ENCODE assay signal across 10 cellular contexts in the genomic region with DNA sequence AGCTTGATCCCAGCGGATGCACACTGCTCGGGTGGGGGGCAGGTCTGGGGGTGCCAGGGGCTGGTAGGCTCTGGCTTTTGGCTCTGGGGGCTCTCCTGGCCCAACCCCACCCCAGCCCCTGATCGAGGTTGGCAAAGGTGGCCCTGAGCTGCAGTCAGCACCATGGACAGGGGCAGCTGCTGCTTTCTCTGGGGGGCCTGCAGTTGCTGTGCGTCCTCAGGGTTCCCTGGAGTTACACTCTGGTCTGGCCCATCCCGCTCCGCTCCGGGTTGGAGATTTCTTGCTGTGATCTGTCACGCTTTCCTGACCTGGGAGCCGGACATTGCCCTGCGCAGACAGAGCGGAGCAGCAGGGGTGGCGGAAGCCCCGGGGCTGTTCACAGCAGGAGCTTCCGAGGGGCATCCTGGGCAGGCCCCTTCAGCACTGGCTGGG. TPM values are rescaled to one million over a fixed set of nuclear protein-coding genes. Genes with fewer than 3 reads are reported as not detected.
A peak's percentile ranks its signal among the peaks of the same experiment; 100 is the strongest.
DNase-seq lines count a peak whose midpoint lies in the region; ATAC-seq, FAIRE-seq and TF ChIP-seq lines count a peak whose summit lies in the region.
"Had no signal": no experiment of that assay in that cellular context is flagged by ENCODE, and none has a peak within 500 bp of the region (broad histone marks: within the 10 kb centered on the region; RNA-seq: fewer than 3 reads in every experiment).

No MANE protein-coding gene starts in this region.

- no peaks in the 10 kb centered on the region for H3K4me1 ChIP-seq in HEK293 (ENCODE audit: control insufficient read depth, insufficient read depth, low read length)
- H3K4me1 ChIP-seq: right lobe of liver had no signal

- ATAC-seq in GM18519 (IDR thresholded peaks at IDR 0.05; ENCODE audit: low FRiP score, unreplicated experiment) (no peak), HG03571 (IDR thresholded peaks at IDR 0.05; ENCODE audit: unreplicated experiment) (no peak), GM18909 (IDR thresholded peaks at IDR 0.05; ENCODE audit: poor library complexity, unreplicated experiment) (no peak)

- no peak for TF ChIP-seq POLR2A in H54 (IDR thresholded peaks at IDR 0.05; ENCODE audit: low read depth, low read length)

- H3K9me3 ChIP-seq in HEK293 (ENCODE audit: control insufficient read depth, insufficient read depth, low read depth, low read length): no peaks in the 10 kb centered on the region
- H3K9me3 ChIP-seq: right lobe of liver had no signal

- POLR2A ChIA-PET in HEK293 (lab: Yijun Ruan, JAX): interaction anchor here (1.2 kb wide), 1 partner anchor 78 kb away, joined by 3 read pairs; no protein-coding TSS in a partner anchor

- no peak for FAIRE-seq in H54 (lab: Jason Lieb, UNC)
- FAIRE-seq: endometrium had no signal

- H3K36me3 ChIP-seq in HEK293 (ENCODE audit: control insufficient read depth in 2 of 2, insufficient read depth in 1 of 2, low read length in 2 of 2): no peaks in the 10 kb centered on the region
- H3K36me3 ChIP-seq: right lobe of liver had no signal

- H3K4me3 ChIP-seq in HEK293 (ENCODE audit: low read depth, low read length): no peak overlapping the region
- H3K4me3 ChIP-seq in dorsolateral prefrontal cortex: peak overlapping the region in 52 of 59 donors; percentile 26 to 65 (median 53)
- H3K4me3 ChIP-seq: right lobe of liver had no signal

- CTCF ChIA-PET in HEK293 (lab: Yijun Ruan, JAX): no interaction called here

- no peak for TF ChIP-seq CTCF in HEK293 (tag by site-specific recombination; IDR thresholded peaks at IDR 0.05)
- no peak for TF ChIP-seq CTCF in dorsolateral prefrontal cortex (IDR thresholded peaks at IDR 0.05 in 54 of 56, conservative IDR thresholded peaks at IDR 0.05 in 2 of 56; ENCODE audit: low read depth in 1 of 56, partially characterized antibody in 56 of 56)

- peaks cover 0 to 32% (median 0%) of the 10 kb centered on the region in 45 donors for H3K27me3 ChIP-seq in dorsolateral prefrontal cortex

- H3K27ac ChIP-seq in HEK293 (ENCODE audit: extremely low read depth, low read depth, low read length) (no peak overlapping the region), dorsolateral prefrontal cortex (peak overlapping the region in 2 of 59 donors; percentile 31 to 73)
- H3K27ac ChIP-seq: right lobe of liver had no signal

- DNase-seq in UCSD-AML1 (lab: John Stamatoyannopoulos, UW; ENCODE audit: unreplicated experiment) (peak; percentile 24), dorsolateral prefrontal cortex (no peak), H54 (ENCODE audit: insufficient read length, low spot score) (no peak)
- peak; percentile 37 for DNase-seq in stimulated activated CD4-positive, alpha-beta T cell treated with anti-CD3 and anti-CD28 coated beads, Interleukin-12 subunit alpha, Interleukin-12 subunit beta, amount 100 ng/mL, for 4 hours
- DNase-seq: right lobe of liver had no signal

- intact Hi-C loops in dorsolateral prefrontal cortex (cut with DNase I): no loop called here

TF ChIP-seq in HEK293, 187 proteins besides CTCF, POLR2A, EP300 and RAD21 (continues in another document):
- no peak for TF ChIP-seq ZNF121 (tag by site-specific recombination; IDR thresholded peaks at IDR 0.05)
- TF ChIP-seq ZNF433 (tag by site-specific recombination; IDR thresholded peaks at IDR 0.05; ENCODE audit: low read depth): no peak
- no peak for TF ChIP-seq OVOL3 (tag by site-specific recombination; IDR thresholded peaks at IDR 0.05)
- no peak for TF ChIP-seq ZNF2 (tag by site-specific recombination; IDR thresholded peaks at IDR 0.05)
- no peak for TF ChIP-seq YY2 (tag by site-specific recombination; IDR thresholded peaks at IDR 0.05)
- TF ChIP-seq ZNF48 (tag by site-specific recombination; IDR thresholded peaks at IDR 0.05): no peak
- no peak for TF ChIP-seq ZNF132 (tag by site-specific recombination; IDR thresholded peaks at IDR 0.05; ENCODE audit: borderline replicate concordance)
- TF ChIP-seq ZNF146 (tag by site-specific recombination; IDR thresholded peaks at IDR 0.05): no peak
- no peak for TF ChIP-seq ZNF843 (tag by site-specific recombination; IDR thresholded peaks at IDR 0.05)
- TF ChIP-seq, protein P1, sequence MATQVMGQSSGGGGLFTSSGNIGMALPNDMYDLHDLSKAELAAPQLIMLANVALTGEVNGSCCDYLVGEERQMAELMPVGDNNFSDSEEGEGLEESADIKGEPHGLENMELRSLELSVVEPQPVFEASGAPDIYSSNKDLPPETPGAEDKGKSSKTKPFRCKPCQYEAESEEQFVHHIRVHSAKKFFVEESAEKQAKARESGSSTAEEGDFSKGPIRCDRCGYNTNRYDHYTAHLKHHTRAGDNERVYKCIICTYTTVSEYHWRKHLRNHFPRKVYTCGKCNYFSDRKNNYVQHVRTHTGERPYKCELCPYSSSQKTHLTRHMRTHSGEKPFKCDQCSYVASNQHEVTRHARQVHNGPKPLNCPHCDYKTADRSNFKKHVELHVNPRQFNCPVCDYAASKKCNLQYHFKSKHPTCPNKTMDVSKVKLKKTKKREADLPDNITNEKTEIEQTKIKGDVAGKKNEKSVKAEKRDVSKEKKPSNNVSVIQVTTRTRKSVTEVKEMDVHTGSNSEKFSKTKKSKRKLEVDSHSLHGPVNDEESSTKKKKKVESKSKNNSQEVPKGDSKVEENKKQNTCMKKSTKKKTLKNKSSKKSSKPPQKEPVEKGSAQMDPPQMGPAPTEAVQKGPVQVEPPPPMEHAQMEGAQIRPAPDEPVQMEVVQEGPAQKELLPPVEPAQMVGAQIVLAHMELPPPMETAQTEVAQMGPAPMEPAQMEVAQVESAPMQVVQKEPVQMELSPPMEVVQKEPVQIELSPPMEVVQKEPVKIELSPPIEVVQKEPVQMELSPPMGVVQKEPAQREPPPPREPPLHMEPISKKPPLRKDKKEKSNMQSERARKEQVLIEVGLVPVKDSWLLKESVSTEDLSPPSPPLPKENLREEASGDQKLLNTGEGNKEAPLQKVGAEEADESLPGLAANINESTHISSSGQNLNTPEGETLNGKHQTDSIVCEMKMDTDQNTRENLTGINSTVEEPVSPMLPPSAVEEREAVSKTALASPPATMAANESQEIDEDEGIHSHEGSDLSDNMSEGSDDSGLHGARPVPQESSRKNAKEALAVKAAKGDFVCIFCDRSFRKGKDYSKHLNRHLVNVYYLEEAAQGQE (tag by site-specific recombination; IDR thresholded peaks at IDR 0.05): peak; percentile 99
- TF ChIP-seq ZNF398 (tag by site-specific recombination; IDR thresholded peaks at IDR 0.05): no peak
- TF ChIP-seq, protein P2, sequence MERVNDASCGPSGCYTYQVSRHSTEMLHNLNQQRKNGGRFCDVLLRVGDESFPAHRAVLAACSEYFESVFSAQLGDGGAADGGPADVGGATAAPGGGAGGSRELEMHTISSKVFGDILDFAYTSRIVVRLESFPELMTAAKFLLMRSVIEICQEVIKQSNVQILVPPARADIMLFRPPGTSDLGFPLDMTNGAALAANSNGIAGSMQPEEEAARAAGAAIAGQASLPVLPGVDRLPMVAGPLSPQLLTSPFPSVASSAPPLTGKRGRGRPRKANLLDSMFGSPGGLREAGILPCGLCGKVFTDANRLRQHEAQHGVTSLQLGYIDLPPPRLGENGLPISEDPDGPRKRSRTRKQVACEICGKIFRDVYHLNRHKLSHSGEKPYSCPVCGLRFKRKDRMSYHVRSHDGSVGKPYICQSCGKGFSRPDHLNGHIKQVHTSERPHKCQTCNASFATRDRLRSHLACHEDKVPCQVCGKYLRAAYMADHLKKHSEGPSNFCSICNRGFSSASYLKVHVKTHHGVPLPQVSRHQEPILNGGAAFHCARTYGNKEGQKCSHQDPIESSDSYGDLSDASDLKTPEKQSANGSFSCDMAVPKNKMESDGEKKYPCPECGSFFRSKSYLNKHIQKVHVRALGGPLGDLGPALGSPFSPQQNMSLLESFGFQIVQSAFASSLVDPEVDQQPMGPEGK (tag by site-specific recombination; IDR thresholded peaks at IDR 0.05): peak; percentile 23
- TF ChIP-seq ZNF629 (tag by site-specific recombination; IDR thresholded peaks at IDR 0.05): no peak
- TF ChIP-seq, protein P3, sequence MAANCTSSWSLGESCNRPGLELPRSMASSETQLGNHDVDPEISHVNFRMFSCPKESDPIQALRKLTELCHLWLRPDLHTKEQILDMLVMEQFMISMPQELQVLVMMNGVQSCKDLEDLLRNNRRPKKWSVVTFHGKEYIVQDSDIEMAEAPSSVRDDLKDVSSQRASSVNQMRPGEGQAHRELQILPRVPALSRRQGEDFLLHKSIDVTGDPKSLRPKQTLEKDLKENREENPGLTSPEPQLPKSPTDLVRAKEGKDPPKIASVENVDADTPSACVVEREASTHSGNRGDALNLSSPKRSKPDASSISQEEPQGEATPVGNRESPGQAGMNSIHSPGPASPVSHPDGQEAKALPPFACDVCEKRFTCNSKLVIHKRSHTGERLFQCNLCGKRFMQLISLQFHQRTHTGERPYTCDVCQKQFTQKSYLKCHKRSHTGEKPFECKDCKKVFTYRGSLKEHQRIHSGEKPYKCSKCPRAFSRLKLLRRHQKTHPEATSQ (tag by site-specific recombination; IDR thresholded peaks at IDR 0.05): no peak
- no peak for TF ChIP-seq TCF7L2 (IDR thresholded peaks at IDR 0.05; ENCODE audit: borderline replicate concordance, low read depth, low read length)

RNA-seq across cellular contexts. Expression of gene PLCH2, which starts 8.0 kb away (rescaled TPM):
- total RNA-seq in dorsolateral prefrontal cortex: 10 to 100 TPM; 15.5 to 43.3 (median 25.0) TPM

RNA-seq across cellular contexts. Expression of gene PEX10, which starts 55.7 kb away (rescaled TPM):
- 10 to 100 TPM; 15.4 to 34.4 (median 24.5) TPM for total RNA-seq in dorsolateral prefrontal cortex

RNA-seq across cellular contexts. Expression of gene PANK4, which starts 58.3 kb away (rescaled TPM):
- 10 to 100 TPM; 31.4 to 65.2 (median 46.7) TPM for total RNA-seq in dorsolateral prefrontal cortex

Comparison
In these comparisons a context has a peak if more than half of its experiments do, and no peak if none do; other contexts are left out.
1. DNase-seq: peak in UCSD-AML1 (single experiment) and stimulated activated CD4-positive, alpha-beta T cell treated with anti-CD3 and anti-CD28 coated beads, Interleukin-12 subunit alpha, Interleukin-12 subunit beta, amount 100 ng/mL, for 4 hours (single experiment); none in dorsolateral prefrontal cortex (0 of 10) and H54 (single experiment).